8 cellular contexts compared by ENCODE assay signal in the genomic region with DNA sequence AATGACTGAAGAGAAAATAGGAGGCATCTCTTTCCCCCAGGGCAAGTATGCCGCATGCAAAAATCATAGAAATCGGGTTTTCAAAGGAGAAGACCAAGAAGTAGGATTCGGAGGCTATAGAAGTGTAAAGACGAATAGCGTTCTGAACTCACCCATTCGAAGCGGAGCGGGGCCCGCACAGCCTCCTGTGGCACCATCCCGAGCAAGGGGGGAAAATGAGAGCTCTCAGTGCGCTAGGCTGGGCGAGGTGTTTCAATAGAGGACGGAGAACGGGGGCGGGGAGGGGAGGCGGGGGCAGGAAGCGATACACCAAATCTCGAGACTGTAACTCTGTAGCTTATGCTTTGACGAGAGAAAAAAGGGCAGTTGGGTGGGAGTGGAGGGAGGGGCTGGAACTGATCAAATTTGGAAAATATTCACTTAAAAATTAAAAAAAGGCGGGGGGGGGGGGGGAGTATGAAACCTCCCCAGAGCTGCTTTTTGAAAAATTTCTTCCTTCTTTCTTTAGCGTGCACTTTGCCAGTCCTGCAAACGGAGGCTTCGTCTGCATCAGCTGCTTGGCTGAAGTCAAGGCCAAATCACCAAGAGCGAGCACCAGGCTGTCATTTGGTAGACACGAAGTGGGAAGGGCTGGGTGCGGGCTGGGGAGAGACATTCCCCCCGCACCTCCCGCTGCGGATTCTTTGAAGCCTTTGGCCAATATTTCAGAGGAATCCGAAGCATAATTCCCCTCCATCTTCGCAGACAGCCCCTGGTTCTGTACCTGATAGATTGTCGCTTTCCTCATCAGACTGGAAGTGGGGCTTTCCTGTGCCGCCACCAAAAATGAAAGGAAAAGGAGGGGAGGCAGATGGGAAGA. TPM values are rescaled to one million over a fixed set of nuclear protein-coding genes. Genes with fewer than 3 reads are reported as not detected.
A peak's percentile ranks its signal among the peaks of the same experiment; 100 is the strongest.
DNase-seq lines count a peak whose midpoint lies in the region; ATAC-seq, FAIRE-seq and TF ChIP-seq lines count a peak whose summit lies in the region.

No MANE protein-coding gene starts in this region.

- H3K36me3 ChIP-seq in pancreas (no peaks in the 10 kb centered on the region), right lobe of liver (no peaks in the 10 kb centered on the region)

- no peak for FAIRE-seq in pancreas (lab: Jason Lieb, UNC)

- peak; percentile 50 for ATAC-seq in SK-N-SH treated with all-trans-retinoic acid at 6 μM for 48 hours
- ATAC-seq in pancreas: peak; percentile 53 to 71 (median 66)
- ATAC-seq in right lobe of liver: no peak

- H3K27ac ChIP-seq in pancreas: peak overlapping the region; percentile 35 to 83 (median 62)
- H3K27ac ChIP-seq in right lobe of liver: peak overlapping the region in 1 of 3 donors; percentile 28

- H3K9me3 ChIP-seq in pancreas (no peaks in the 10 kb centered on the region), right lobe of liver (no peaks in the 10 kb centered on the region)

- H3K27ac Mint-ChIP-seq in CD14-positive monocyte: no peak overlapping the region

- H3K4me1 ChIP-seq in pancreas: no peaks in the 10 kb centered on the region
- H3K4me1 ChIP-seq in right lobe of liver: no peaks in the 10 kb centered on the region

- WGBS in pancreas, 2 donors: 10 to 12% methylated on average over 32 to 33 of the region's 33 CpGs
- 55% methylated on average over 15 of the region's 33 CpGs for WGBS in right lobe of liver (ENCODE audit: insufficient coverage, low coverage, low lambda C conversion rate, missing lambda C conversion rate)

- H3K27me3 Mint-ChIP-seq in CD14-positive monocyte (ENCODE audit: low read depth in 3 of 3): peaks cover 15 to 46% (median 19%) of the 10 kb centered on the region in 3 donors

- H3K4me3 ChIP-seq in pancreas (peak overlapping the region in 3 of 4 donors; percentile 7 to 42 (median 33)), right lobe of liver (no peak overlapping the region)

- peaks cover 0 to 4% (median 0%) of the 10 kb centered on the region in 7 donors for H3K9me3 Mint-ChIP-seq in CD14-positive monocyte

- intact Hi-C loops in head of caudate nucleus (cut with DNase I): loop anchor here (2.0 to 10.0 kb wide), 3 partner anchors 57 to 446 kb away; no protein-coding TSS in a partner anchor
- intact Hi-C loops in pancreas (cut with DNase I): loop anchor here in 2 of 3 donors (5.0 to 10.0 kb wide), 2 partner anchors 443 to 446 kb away; no protein-coding TSS in a partner anchor
- intact Hi-C loops in right lobe of liver (cut with DNase I): no loop called here
- intact Hi-C loops in CD14-positive monocyte (cut with micrococcal nuclease): loop anchor here in 1 of 2 donors (10.0 kb wide), 1 partner anchor 446 kb away; no protein-coding TSS in a partner anchor

- DNase-seq in C1 segment of cervical spinal cord (lab: John Stamatoyannopoulos, UW) (peak in 9 of 14 donors; percentile 41 to 83 (median 56)), head of caudate nucleus (peak; percentile 58 to 87 (median 75)), pancreas (peak; percentile 16 to 60 (median 26)), right lobe of liver (no peak), CD14-positive monocyte (ENCODE audit: low spot score) (no peak), Kasumi-1 (lab: John Stamatoyannopoulos, UW) (no peak), NCI-H2171 (lab: John Stamatoyannopoulos, UW) (no peak)

- no peaks in the 10 kb centered on the region for H3K36me3 Mint-ChIP-seq in CD14-positive monocyte

- TF ChIP-seq CTCF in pancreas (IDR thresholded peaks at IDR 0.05): no peak
- TF ChIP-seq CTCF in right lobe of liver (IDR thresholded peaks at IDR 0.05): no peak
- no peak for TF ChIP-seq CTCF in CD14-positive monocyte (IDR thresholded peaks at IDR 0.05)

- TF ChIP-seq POLR2A in right lobe of liver (IDR thresholded peaks at IDR 0.05): no peak

- peaks cover 13% of the 10 kb centered on the region for H3K4me1 Mint-ChIP-seq in CD14-positive monocyte

- H3K4me3 Mint-ChIP-seq in CD14-positive monocyte: peak overlapping the region in 1 of 2 donors; percentile 49

- H3K27me3 ChIP-seq in pancreas (peaks cover 0 to 6% (median 3%) of the 10 kb centered on the region in 4 donors), right lobe of liver (no peaks in the 10 kb centered on the region)

TF ChIP-seq in SK-N-SH treated with all-trans-retinoic acid at 6 μM for 48 hours, 23 proteins besides CTCF, POLR2A, EP300 and RAD21:
- TF ChIP-seq TOX (CRISPR knock-in tag; IDR thresholded peaks at IDR 0.05; ENCODE audit: borderline replicate concordance) (no peak), PPARA (CRISPR knock-in tag; IDR thresholded peaks at IDR 0.05; ENCODE audit: borderline replicate concordance) (no peak), OSR1 (CRISPR knock-in tag; IDR thresholded peaks at IDR 0.05) (no peak), ESRRG (CRISPR knock-in tag; IDR thresholded peaks at IDR 0.05) (no peak), ZNF8 (CRISPR knock-in tag; IDR thresholded peaks at IDR 0.05) (no peak), ZFP3 (CRISPR knock-in tag; IDR thresholded peaks at IDR 0.05) (no peak), ZFP30 (CRISPR knock-in tag; IDR thresholded peaks at IDR 0.05) (no peak), ZC3H10 (CRISPR knock-in tag; IDR thresholded peaks at IDR 0.05) (no peak), RARB (CRISPR knock-in tag; IDR thresholded peaks at IDR 0.05) (no peak)
- TF ChIP-seq, protein P1, sequence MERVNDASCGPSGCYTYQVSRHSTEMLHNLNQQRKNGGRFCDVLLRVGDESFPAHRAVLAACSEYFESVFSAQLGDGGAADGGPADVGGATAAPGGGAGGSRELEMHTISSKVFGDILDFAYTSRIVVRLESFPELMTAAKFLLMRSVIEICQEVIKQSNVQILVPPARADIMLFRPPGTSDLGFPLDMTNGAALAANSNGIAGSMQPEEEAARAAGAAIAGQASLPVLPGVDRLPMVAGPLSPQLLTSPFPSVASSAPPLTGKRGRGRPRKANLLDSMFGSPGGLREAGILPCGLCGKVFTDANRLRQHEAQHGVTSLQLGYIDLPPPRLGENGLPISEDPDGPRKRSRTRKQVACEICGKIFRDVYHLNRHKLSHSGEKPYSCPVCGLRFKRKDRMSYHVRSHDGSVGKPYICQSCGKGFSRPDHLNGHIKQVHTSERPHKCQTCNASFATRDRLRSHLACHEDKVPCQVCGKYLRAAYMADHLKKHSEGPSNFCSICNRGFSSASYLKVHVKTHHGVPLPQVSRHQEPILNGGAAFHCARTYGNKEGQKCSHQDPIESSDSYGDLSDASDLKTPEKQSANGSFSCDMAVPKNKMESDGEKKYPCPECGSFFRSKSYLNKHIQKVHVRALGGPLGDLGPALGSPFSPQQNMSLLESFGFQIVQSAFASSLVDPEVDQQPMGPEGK (CRISPR knock-in tag; IDR thresholded peaks at IDR 0.05; ENCODE audit: borderline replicate concordance): no peak
- TF ChIP-seq, protein P2, sequence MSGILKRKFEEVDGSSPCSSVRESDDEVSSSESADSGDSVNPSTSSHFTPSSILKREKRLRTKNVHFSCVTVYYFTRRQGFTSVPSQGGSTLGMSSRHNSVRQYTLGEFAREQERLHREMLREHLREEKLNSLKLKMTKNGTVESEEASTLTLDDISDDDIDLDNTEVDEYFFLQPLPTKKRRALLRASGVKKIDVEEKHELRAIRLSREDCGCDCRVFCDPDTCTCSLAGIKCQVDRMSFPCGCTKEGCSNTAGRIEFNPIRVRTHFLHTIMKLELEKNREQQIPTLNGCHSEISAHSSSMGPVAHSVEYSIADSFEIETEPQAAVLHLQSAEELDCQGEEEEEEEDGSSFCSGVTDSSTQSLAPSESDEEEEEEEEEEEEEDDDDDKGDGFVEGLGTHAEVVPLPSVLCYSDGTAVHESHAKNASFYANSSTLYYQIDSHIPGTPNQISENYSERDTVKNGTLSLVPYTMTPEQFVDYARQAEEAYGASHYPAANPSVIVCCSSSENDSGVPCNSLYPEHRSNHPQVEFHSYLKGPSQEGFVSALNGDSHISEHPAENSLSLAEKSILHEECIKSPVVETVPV (CRISPR knock-in tag; IDR thresholded peaks at IDR 0.05): no peak
- TF ChIP-seq, protein P3, sequence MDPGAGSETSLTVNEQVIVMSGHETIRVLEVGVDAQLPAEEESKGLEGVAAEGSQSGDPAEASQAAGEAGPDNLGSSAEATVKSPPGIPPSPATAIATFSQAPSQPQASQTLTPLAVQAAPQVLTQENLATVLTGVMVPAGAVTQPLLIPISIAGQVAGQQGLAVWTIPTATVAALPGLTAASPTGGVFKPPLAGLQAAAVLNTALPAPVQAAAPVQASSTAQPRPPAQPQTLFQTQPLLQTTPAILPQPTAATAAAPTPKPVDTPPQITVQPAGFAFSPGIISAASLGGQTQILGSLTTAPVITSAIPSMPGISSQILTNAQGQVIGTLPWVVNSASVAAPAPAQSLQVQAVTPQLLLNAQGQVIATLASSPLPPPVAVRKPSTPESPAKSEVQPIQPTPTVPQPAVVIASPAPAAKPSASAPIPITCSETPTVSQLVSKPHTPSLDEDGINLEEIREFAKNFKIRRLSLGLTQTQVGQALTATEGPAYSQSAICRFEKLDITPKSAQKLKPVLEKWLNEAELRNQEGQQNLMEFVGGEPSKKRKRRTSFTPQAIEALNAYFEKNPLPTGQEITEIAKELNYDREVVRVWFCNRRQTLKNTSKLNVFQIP (CRISPR knock-in tag; IDR thresholded peaks at IDR 0.05; ENCODE audit: borderline replicate concordance, low read depth): no peak

RNA-seq across cellular contexts. Expression of a gene that starts 15.6 kb away (rescaled TPM):
- total RNA-seq in pancreas (not detected), right lobe of liver (under 1 TPM in 3 of 6 experiments, not detected in 3; 0.24 to 0.93 (median 0.42) TPM)
- polyA plus RNA-seq in pancreas (not detected), CD14-positive monocyte (not detected)

Comparison
In these comparisons a context has a peak if more than half of its experiments do, and no peak if none do; other contexts are left out.
1. DNase-seq: peak in C1 segment of cervical spinal cord (9 of 14), head of caudate nucleus (42 of 42) and pancreas (6 of 6); none in right lobe of liver (0 of 3), CD14-positive monocyte (single experiment), Kasumi-1 (0 of 2) and NCI-H2171 (single experiment).
2. ATAC-seq: peak in SK-N-SH treated with all-trans-retinoic acid at 6 μM for 48 hours (single experiment) and pancreas (4 of 4); none in right lobe of liver (0 of 4).
3. H3K4me3 ChIP-seq: peak in pancreas (3 of 4); none in right lobe of liver (0 of 3).
4. intact Hi-C loops: an anchor here in head of caudate nucleus (2.0 to 10.0 kb wide) and pancreas (5.0 to 10.0 kb wide); none called in right lobe of liver.